ENCODE assay signal across 8 cellular contexts in genomic region chr10:71889388-71889987, GRCh38. TPM values are rescaled to one million over a fixed set of nuclear protein-coding genes. Genes with fewer than 3 reads are reported as not detected.
A peak's percentile ranks its signal among the peaks of the same experiment; 100 is the strongest.
DNase-seq lines count a peak whose midpoint lies in the region; ATAC-seq and TF ChIP-seq lines count a peak whose summit lies in the region.

No MANE protein-coding gene starts in this region.

- no peaks in the 10 kb centered on the region for H3K36me3 ChIP-seq in HAP-1 (replicated peaks)

- peak overlapping the region; percentile 93 for H3K4me3 Mint-ChIP-seq in T-helper 17 cell

- ATAC-seq in T-helper 17 cell (no peak), sciatic nerve (peak; percentile 1), HG03045 (IDR thresholded peaks at IDR 0.05; ENCODE audit: unreplicated experiment) (no peak), HG02798 (IDR thresholded peaks at IDR 0.05; ENCODE audit: poor library complexity, unreplicated experiment) (no peak), HG02852 (IDR thresholded peaks at IDR 0.05; ENCODE audit: unreplicated experiment) (no peak)

- intact Hi-C loops in sciatic nerve (cut with DNase I) = no loop called here

- in situ Hi-C loops in HAP-1 (cut with MboI; ENCODE audit: low sequenced_read_pairs) = no loop called here

- H3K4me1 Mint-ChIP-seq in T-helper 17 cell = peaks cover 10% of the 10 kb centered on the region

- no peaks in the 10 kb centered on the region for H3K27me3 ChIP-seq in HAP-1 (ENCODE audit: low read depth)

- no peak for DNase-seq in HAP-1 (ENCODE audit: low spot score in 2 of 2)
- no peak for DNase-seq in T-helper 17 cell
- DNase-seq in foreskin fibroblast = no peak
- no peak for DNase-seq in sciatic nerve (ENCODE audit: low spot score)
- no peak for DNase-seq in GM20000 (ENCODE audit: low spot score)

- H3K9me3 ChIP-seq in HAP-1 (no peaks in the 10 kb centered on the region), T-helper 17 cell (ENCODE audit: control insufficient read depth, low read length, poor library complexity, severe bottlenecking) (no peaks in the 10 kb centered on the region)

- H3K4me3 ChIP-seq in HAP-1 = peak overlapping the region; percentile 32
- H3K4me3 ChIP-seq in foreskin fibroblast (ENCODE audit: low read depth in 1 of 2, low read length in 2 of 2) = peak overlapping the region; percentile 53 to 64

- H3K27me3 Mint-ChIP-seq in T-helper 17 cell = no peaks in the 10 kb centered on the region

- peaks cover 9% of the 10 kb centered on the region for H3K4me1 ChIP-seq in HAP-1

- no peaks in the 10 kb centered on the region for H3K36me3 Mint-ChIP-seq in T-helper 17 cell (ENCODE audit: low read depth)

- H3K27ac Mint-ChIP-seq in T-helper 17 cell = peak overlapping the region; percentile 88

- no peak for TF ChIP-seq CTCF in foreskin fibroblast (IDR thresholded peaks at IDR 0.05; ENCODE audit: low read depth, low read length)
- TF ChIP-seq CTCF in GM20000 (IDR thresholded peaks at IDR 0.05; ENCODE audit: extremely low read depth, missing control alignments) = no peak

RNA-seq across cellular contexts. Expression of gene PSAP, which starts 38.4 kb away (rescaled TPM):
- total RNA-seq in T-helper 17 cell = 100 to 1,000 TPM; 225 to 235 TPM
- total RNA-seq in sciatic nerve = 920 TPM
